In the genomic region with DNA sequence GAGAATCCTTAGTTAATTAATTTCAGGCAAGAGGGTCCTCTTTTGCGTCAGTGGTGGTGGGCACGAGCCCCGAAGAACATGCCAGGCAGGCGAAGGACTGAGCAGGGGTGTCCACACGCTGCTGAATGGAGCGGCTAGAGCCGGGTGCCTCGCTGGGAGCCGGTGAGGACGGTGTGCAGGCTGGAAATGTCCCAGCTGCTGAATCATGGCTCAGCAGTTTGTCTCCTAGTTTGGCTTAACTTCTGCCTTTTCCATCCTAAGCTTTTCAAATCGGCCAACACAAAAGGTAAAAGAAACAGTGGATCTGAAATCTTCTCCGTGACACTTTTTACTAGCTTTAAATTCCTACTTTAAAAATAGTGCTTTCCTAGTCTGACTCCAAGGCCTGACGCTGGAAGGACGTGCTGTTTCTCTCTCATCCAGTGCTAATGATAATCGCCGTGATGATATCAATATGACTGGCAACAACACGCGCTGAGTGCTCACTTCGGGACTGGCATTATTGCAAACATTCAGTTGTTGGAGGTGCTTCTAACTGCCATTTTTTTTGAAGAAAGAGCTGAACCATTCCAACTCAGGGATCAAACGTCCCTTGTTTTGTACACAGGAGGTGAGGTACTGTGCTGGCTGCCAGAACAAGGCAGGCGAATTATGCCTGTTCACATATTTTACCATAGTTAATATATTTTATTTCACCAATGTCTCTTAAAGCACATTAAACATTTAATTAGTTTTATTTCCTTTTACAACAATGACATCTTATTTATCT, we compare ENCODE assay signal across 19 cellular contexts. TPM values are rescaled to one million over a fixed set of nuclear protein-coding genes. Genes with fewer than 3 reads are reported as not detected.
DNase-seq lines count a peak whose midpoint lies in the region; ATAC-seq and TF ChIP-seq lines count a peak whose summit lies in the region.
"Had no signal": no experiment of that assay in that cellular context is flagged by ENCODE, and none has a peak within 500 bp of the region (broad histone marks: within the 10 kb centered on the region; RNA-seq: fewer than 3 reads in every experiment).

No MANE protein-coding gene starts in this region.

- H2AFZ ChIP-seq in GM23338 (0 out of 2 replicates have a peak overlapping the region, but pooled peaks have one; percentile 23), mammary epithelial cell (ENCODE audit: low read depth, low read length) (peak overlapping the region; percentile 78)

- H3K9me3 Mint-ChIP-seq in GM23338 = no peaks in the 10 kb centered on the region
- H3K9me3 Mint-ChIP-seq in chondrocyte (ENCODE audit: low read depth) = peaks cover 11% of the 10 kb centered on the region

- H3K27ac Mint-ChIP-seq in GM23338 = no peak overlapping the region
- H3K27ac Mint-ChIP-seq in chondrocyte (ENCODE audit: unreplicated experiment) = no peak overlapping the region
- H3K27ac Mint-ChIP-seq: activated naive CD8-positive, alpha-beta T cell treated with anti-CD3 and anti-CD28 coated beads for 36 hours; CD8-positive, alpha-beta T cell; stimulated activated memory B cell treated with anti-CD40 and anti-IgM and Interleukin-4, amounts not matched to agents 10 μg/mL and 1 μg/mL and 100 μg/mL, for 72 hours had no signal

- H4K20me1 ChIP-seq in GM23338 (replicated peaks; ENCODE audit: insufficient read depth) (no peaks in the 10 kb centered on the region), mammary epithelial cell (ENCODE audit: insufficient read depth, low read length) (no peaks in the 10 kb centered on the region)

- no peak for TF ChIP-seq CTCF in GM23338 (conservative IDR thresholded peaks at IDR 0.05; ENCODE audit: low read depth in 2 of 2)
- TF ChIP-seq CTCF in mammary epithelial cell (conservative IDR thresholded peaks at IDR 0.05 in 1 of 2, IDR thresholded peaks at IDR 0.05 in 1 of 2; ENCODE audit: extremely low read depth in 1 of 2, insufficient read depth in 1 of 2, low read depth in 1 of 2, low read length in 2 of 2) = no peak
- TF ChIP-seq CTCF in sigmoid colon (IDR thresholded peaks at IDR 0.05) = no peak
- no peak for TF ChIP-seq CTCF in vagina (IDR thresholded peaks at IDR 0.05)
- no peak for TF ChIP-seq CTCF in chondrocyte (IDR thresholded peaks at IDR 0.05)

- H3F3A ChIP-seq in GM23338 (replicated peaks; ENCODE audit: low read depth) = no peaks in the 10 kb centered on the region

- CTCF ChIA-PET in mammary epithelial cell (lab: Charles Lee; ENCODE audit: low non-redundant PET) = no interaction called here

- no peaks in the 10 kb centered on the region for H3K9me2 ChIP-seq in GM23338 (ENCODE audit: insufficient read depth)

- dilution Hi-C loops in mammary epithelial cell (cut with HindIII; ENCODE audit: low sequenced_read_pairs) = no loop called here

- H3K4me1 ChIP-seq in GM23338 (ENCODE audit: insufficient read depth) (no peaks in the 10 kb centered on the region), mammary epithelial cell (ENCODE audit: insufficient read depth, low read length) (peaks cover 6% of the 10 kb centered on the region), sigmoid colon (peaks cover 0 to 4% (median 0%) of the 10 kb centered on the region in 4 donors), vagina (no peaks in the 10 kb centered on the region)
- H3K4me1 ChIP-seq: HAP-1, tibial nerve had no signal

- intact Hi-C loops in mammary epithelial cell (cut with micrococcal nuclease) = no loop called here
- intact Hi-C loops in left ventricle myocardium superior (cut with micrococcal nuclease) = no loop called here
- intact Hi-C loops in sigmoid colon (cut with DNase I) = no loop called here
- intact Hi-C loops in vagina (cut with DNase I) = no loop called here

- TF ChIP-seq EP300 in sigmoid colon (IDR thresholded peaks at IDR 0.05) = no peak

- H3K36me3 Mint-ChIP-seq in GM23338 (ENCODE audit: low read depth) = no peaks in the 10 kb centered on the region
- H3K36me3 Mint-ChIP-seq in chondrocyte (ENCODE audit: low read depth) = peaks cover 2% of the 10 kb centered on the region
- H3K36me3 Mint-ChIP-seq: activated naive CD8-positive, alpha-beta T cell treated with anti-CD3 and anti-CD28 coated beads for 36 hours; CD8-positive, alpha-beta T cell; stimulated activated memory B cell treated with anti-CD40 and anti-IgM and Interleukin-4, amounts not matched to agents 10 μg/mL and 1 μg/mL and 100 μg/mL, for 72 hours had no signal

- H3K4me1 Mint-ChIP-seq in GM23338 (peaks cover 5% of the 10 kb centered on the region; the same call in 2 of the 3 replicates), chondrocyte (ENCODE audit: low read depth) (no peaks in the 10 kb centered on the region)
- H3K4me1 Mint-ChIP-seq: stimulated activated memory B cell treated with anti-CD40 and anti-IgM and Interleukin-4, amounts not matched to agents 10 μg/mL and 1 μg/mL and 100 μg/mL, for 72 hours had no signal

- H3K36me3 ChIP-seq in GM23338 (ENCODE audit: insufficient read depth) (no peaks in the 10 kb centered on the region), mammary epithelial cell (ENCODE audit: insufficient read depth, low read length) (no peaks in the 10 kb centered on the region), sigmoid colon (no peaks in the 10 kb centered on the region), vagina (no peaks in the 10 kb centered on the region)
- H3K36me3 ChIP-seq: HAP-1, tibial nerve had no signal

- H3K27ac ChIP-seq in GM23338 (ENCODE audit: low read depth) = no peak overlapping the region
- H3K27ac ChIP-seq in mammary epithelial cell (ENCODE audit: insufficient read depth, low read depth, low read length) = no peak overlapping the region
- peak overlapping the region in 1 of 4 donors; percentile 8 for H3K27ac ChIP-seq in sigmoid colon
- H3K27ac ChIP-seq in vagina = no peak overlapping the region
- H3K27ac ChIP-seq: tibial nerve had no signal

- TF ChIP-seq POLR2A in sigmoid colon (IDR thresholded peaks at IDR 0.05) (no peak), vagina (IDR thresholded peaks at IDR 0.05) (no peak)

- 12% methylated on average over 21 of the region's 21 CpGs for WGBS in mammary epithelial cell (ENCODE audit: low coverage, missing lambda C conversion rate)
- 79 to 85% methylated on average over 21 of the region's 21 CpGs for WGBS in sigmoid colon, 2 donors

- H3K4me3 Mint-ChIP-seq in GM23338 (no peak overlapping the region), chondrocyte (ENCODE audit: unreplicated experiment) (no peak overlapping the region)
- H3K4me3 Mint-ChIP-seq: activated naive CD8-positive, alpha-beta T cell treated with anti-CD3 and anti-CD28 coated beads for 36 hours; CD8-positive, alpha-beta T cell; stimulated activated memory B cell treated with anti-CD40 and anti-IgM and Interleukin-4, amounts not matched to agents 10 μg/mL and 1 μg/mL and 100 μg/mL, for 72 hours had no signal

- H3K79me2 ChIP-seq in GM23338 (replicated peaks; ENCODE audit: insufficient read depth) (no peaks in the 10 kb centered on the region), mammary epithelial cell (ENCODE audit: insufficient read depth, low read length) (no peaks in the 10 kb centered on the region)

- DNase-seq in GM23338 (ENCODE audit: low spot score) (no peak), mammary epithelial cell (no peak), left ventricle myocardium superior (peak; percentile 60), sigmoid colon (peak; percentile 52), dedifferentiated amniotic fluid mesenchymal stem cell (ENCODE audit: extremely low spot score) (no peak), vagina (ENCODE audit: extremely low spot score in 2 of 2) (no peak), NCI-H226 (no peak), chondrocyte (ENCODE audit: low spot score) (no peak)
- DNase-seq: activated CD4-positive, alpha-beta T cell treated with anti-CD3 and anti-CD28 coated beads for 4 hours; activated naive CD8-positive, alpha-beta T cell treated with anti-CD3 and anti-CD28 coated beads for 36 hours; CD8-positive, alpha-beta T cell; mucosa of descending colon; NCI-H187; NCI-H82; SIG-M5; small intestine had no signal

- in situ Hi-C loops in mammary epithelial cell (cut with MboI; ENCODE audit: low sequenced_read_pairs in 2 of 2) = no loop called here

- BruUV-seq in mammary epithelial cell (replicated peaks; lab: Mats Ljungman, UMichigan) = no TSS peak

- H3K9me3 ChIP-seq in mammary epithelial cell (replicated peaks; ENCODE audit: insufficient read depth, low read length) (no peaks in the 10 kb centered on the region), sigmoid colon (no peaks in the 10 kb centered on the region), vagina (no peaks in the 10 kb centered on the region)
- H3K9me3 ChIP-seq: tibial nerve had no signal

- H3K4me3 ChIP-seq in GM23338 (no peak overlapping the region), mammary epithelial cell (replicated peaks in 1 of 3; ENCODE audit: insufficient read depth in 1 of 3, low read depth in 2 of 3, low read length in 3 of 3) (peak overlapping the region in 1 of 3 experiments; percentile 9), sigmoid colon (no peak overlapping the region), vagina (no peak overlapping the region)
- H3K4me3 ChIP-seq: HAP-1, mucosa of descending colon, tibial nerve had no signal

- no peak overlapping the region for H3K9ac ChIP-seq in mammary epithelial cell (ENCODE audit: insufficient read depth, low read length)

- ATAC-seq in GM23338 (peak; percentile 54; the same call in 2 of the 3 replicates), left ventricle myocardium superior (peak; percentile 84)
- ATAC-seq: CD8-positive, alpha-beta T cell; mucosa of descending colon; stimulated activated memory B cell treated with anti-CD40 and anti-IgM and Interleukin-4, amounts not matched to agents 10 μg/mL and 1 μg/mL and 100 μg/mL, for 72 hours had no signal

- H3K27me3 ChIP-seq in GM23338 (ENCODE audit: insufficient read depth) = no peaks in the 10 kb centered on the region
- H3K27me3 ChIP-seq in mammary epithelial cell (ENCODE audit: insufficient read depth, low read length) = no peaks in the 10 kb centered on the region
- peaks cover 0 to 2% (median 0%) of the 10 kb centered on the region in 3 donors for H3K27me3 ChIP-seq in sigmoid colon
- no peaks in the 10 kb centered on the region for H3K27me3 ChIP-seq in vagina
- H3K27me3 ChIP-seq: tibial nerve had no signal

- H3K4me2 ChIP-seq in GM23338 (no peak overlapping the region), mammary epithelial cell (ENCODE audit: insufficient read depth, low read depth, low read length) (peak overlapping the region; percentile 73)

- H3K27me3 Mint-ChIP-seq in GM23338 (ENCODE audit: insufficient read depth, low read depth, poor library complexity) (no peaks in the 10 kb centered on the region), chondrocyte (ENCODE audit: low read depth) (peaks cover 38% of the 10 kb centered on the region)

TF ChIP-seq in GM23338, 12 proteins besides CTCF, POLR2A, EP300 and RAD21 (continues in another document):
- TF ChIP-seq JUNB (IDR thresholded peaks at IDR 0.05; ENCODE audit: unreplicated experiment) = no peak
- TF ChIP-seq ZNF114 (CRISPR knock-in tag; IDR thresholded peaks at IDR 0.05) = no peak
- TF ChIP-seq STAT1 (IDR thresholded peaks at IDR 0.05; ENCODE audit: unreplicated experiment) = no peak

RNA-seq across cellular contexts. Expression of gene PCSK6, which starts 19.8 kb away (rescaled TPM):
- 6.7 and 7.8 TPM in 2 replicates for total RNA-seq in GM23338 (2014; rRNA removed; shearing (Covaris generic))
- polyA plus RNA-seq in GM23338 (2016; fragmentation: Nextera tagmentation; extraction: Ambion mirVana) (1.7 and 2.4 TPM in 2 replicates), mammary epithelial cell (0.22 TPM), sigmoid colon (10 to 100 TPM in 1 of 3 donors, 1 to 10 TPM in 2; 4.2 to 10.3 (median 7.2) TPM)
- total RNA-seq in mammary epithelial cell (1 to 10 TPM; 1.7 to 6.1 TPM), left ventricle myocardium superior (31.9 TPM), sigmoid colon (1 to 10 TPM; 2.9 to 8.9 (median 5.2) TPM), vagina (7.4 TPM), chondrocyte (0.40 to 2.0 TPM (median 1.4 TPM) in 3 replicates)
- not detected for polyA minus RNA-seq in mammary epithelial cell

Comparison
In these comparisons a context has a peak if more than half of its experiments do, and no peak if none do; other contexts are left out.
1. DNase-seq: peak in left ventricle myocardium superior (single experiment) and sigmoid colon (single experiment); none in GM23338 (single experiment), mammary epithelial cell (single experiment), dedifferentiated amniotic fluid mesenchymal stem cell (single experiment), vagina (0 of 2), NCI-H226 (single experiment) and chondrocyte (single experiment).